Comparison of ENCODE assay signal across 18 cellular contexts in genomic region chr3:31295150-31295765, GRCh38.
"Had no signal": no experiment of that assay in that cellular context is flagged by ENCODE, and none has a peak within 500 bp of the region (broad histone marks: within the 10 kb centered on the region; RNA-seq: fewer than 3 reads in every experiment).

No MANE protein-coding gene starts in this region.

- H3K27ac ChIP-seq: body of pancreas, dorsolateral prefrontal cortex, epithelial cell of prostate, foreskin keratinocyte, tibial artery had no signal

- ATAC-seq: activated CD8-positive, alpha-beta T cell treated with anti-CD3 and anti-CD28 coated beads for 36 hours; body of pancreas; foreskin keratinocyte; left lobe of liver; stimulated activated naive CD8-positive, alpha-beta T cell treated with anti-CD3 and anti-CD28 coated beads, Interleukin-15, Interleukin-2, amounts not matched to agents 100 U/mL and 50 U/mL, for 24 hours had no signal

- H3K27ac Mint-ChIP-seq: activated CD4-positive, alpha-beta T cell treated with anti-CD3 and anti-CD28 coated beads, Interleukin-2, amount 10 ng/mL, durations not matched to agents 24 days and 14 days; activated CD8-positive, alpha-beta T cell treated with anti-CD3 and anti-CD28 coated beads for 36 hours; activated naive CD4-positive, alpha-beta T cell treated with anti-CD3 and anti-CD28 coated beads for 36 hours had no signal

- H3K4me3 Mint-ChIP-seq: activated CD4-positive, alpha-beta T cell treated with anti-CD3 and anti-CD28 coated beads, Interleukin-2, amount 10 ng/mL, durations not matched to agents 24 days and 14 days; activated CD8-positive, alpha-beta T cell treated with anti-CD3 and anti-CD28 coated beads for 36 hours; activated naive CD4-positive, alpha-beta T cell treated with anti-CD3 and anti-CD28 coated beads for 36 hours had no signal

- H3K4me3 ChIP-seq: body of pancreas, dorsolateral prefrontal cortex, lung, tibial artery had no signal

- H3K27me3 Mint-ChIP-seq: activated CD8-positive, alpha-beta T cell treated with anti-CD3 and anti-CD28 coated beads for 36 hours had no signal

- H3K9me3 Mint-ChIP-seq: activated CD8-positive, alpha-beta T cell treated with anti-CD3 and anti-CD28 coated beads for 36 hours had no signal

- DNase-seq: activated CD4-positive, alpha-beta T cell treated with anti-CD3 and anti-CD28 coated beads, Interleukin-2, amount 10 ng/mL, durations not matched to agents 24 days and 14 days; activated CD8-positive, alpha-beta T cell treated with anti-CD3 and anti-CD28 coated beads for 36 hours; activated naive CD4-positive, alpha-beta T cell treated with anti-CD3 and anti-CD28 coated beads for 36 hours; activated T-cell treated with anti-CD3 and anti-CD28 coated beads, Interleukin-2, amount 50 U/mL, for 1 hour; body of pancreas; dorsolateral prefrontal cortex; foreskin keratinocyte; hypothalamus; kidney; midbrain; retina; stimulated activated naive CD8-positive, alpha-beta T cell treated with anti-CD3 and anti-CD28 coated beads, Interleukin-15, Interleukin-2, amounts not matched to agents 100 U/mL and 50 U/mL, for 24 hours; substantia nigra; T-helper 9 cell; tibial artery had no signal

- H3K27me3 ChIP-seq: body of pancreas, foreskin keratinocyte, tibial artery had no signal

- H3K9me3 ChIP-seq: body of pancreas, tibial artery had no signal

- H3K36me3 ChIP-seq: tibial artery had no signal
